8 cellular contexts compared by ENCODE assay signal in the genomic region with DNA sequence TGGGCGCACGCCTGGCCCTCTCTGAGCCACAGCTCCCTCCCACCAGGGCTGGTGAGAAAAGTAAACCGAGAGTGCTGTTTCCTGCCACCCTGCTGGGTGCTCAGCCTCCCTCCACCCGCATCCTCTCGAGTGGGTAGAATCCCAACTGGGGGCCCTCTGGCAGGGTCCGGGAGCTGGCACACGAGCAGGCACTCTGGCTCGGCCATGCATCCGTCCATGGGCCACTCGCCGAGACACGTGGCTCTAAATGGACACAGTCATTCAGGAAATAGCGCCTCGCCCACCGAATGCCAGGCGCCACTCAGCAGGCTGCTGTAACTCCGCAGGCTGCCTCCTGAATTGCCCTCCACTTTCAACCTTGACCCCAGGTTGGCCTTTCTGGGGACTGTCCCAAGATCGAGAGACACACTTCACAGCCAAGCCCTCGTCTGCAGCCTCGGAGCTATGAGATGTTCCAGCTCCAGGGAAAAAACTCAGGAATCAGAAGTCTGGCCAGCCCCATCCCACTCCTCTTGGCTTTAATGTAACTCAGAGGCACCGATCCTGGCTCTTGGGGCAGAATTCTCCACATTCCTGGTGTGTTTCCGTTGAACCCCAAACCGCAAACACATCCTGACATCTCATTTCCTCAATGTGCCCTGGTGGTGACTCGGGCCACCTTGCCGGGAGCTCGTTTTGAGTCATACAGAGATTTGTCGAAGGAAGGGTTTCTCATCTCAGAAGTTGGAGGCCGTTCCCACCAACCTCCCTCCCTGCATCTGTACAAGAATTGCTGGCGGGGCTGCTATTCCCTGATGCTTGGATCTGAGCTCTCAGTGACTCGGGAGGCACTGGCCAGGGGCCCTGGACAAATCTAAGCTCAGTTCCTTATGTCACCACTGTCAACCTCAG. TPM values are rescaled to one million over a fixed set of nuclear protein-coding genes. Genes with fewer than 3 reads are reported as not detected.
DNase-seq lines count a peak whose midpoint lies in the region; ATAC-seq and TF ChIP-seq lines count a peak whose summit lies in the region.

No MANE protein-coding gene starts in this region.

- no peaks in the 10 kb centered on the region for H3K9me2 ChIP-seq in GM23338 (ENCODE audit: insufficient read depth)

- H3K27me3 ChIP-seq in GM23338 (ENCODE audit: insufficient read depth): no peaks in the 10 kb centered on the region
- peaks cover 6% of the 10 kb centered on the region for H3K27me3 ChIP-seq in neutrophil

- H3K4me2 ChIP-seq in GM23338: peak overlapping the region; percentile 26; the same call in 1 of the 2 replicates

- H3K27ac Mint-ChIP-seq in GM23338: no peak overlapping the region; the same call in 1 of the 2 replicates

- 0 out of 2 replicates have a peak, but pooled peaks cover 2% of the 10 kb centered on the region for H3F3A ChIP-seq in GM23338 (replicated peaks; ENCODE audit: low read depth)

- no peaks in the 10 kb centered on the region for H3K79me2 ChIP-seq in GM23338 (replicated peaks; ENCODE audit: insufficient read depth)

- no peaks in the 10 kb centered on the region for H4K20me1 ChIP-seq in GM23338 (replicated peaks; ENCODE audit: insufficient read depth)

- H3K4me1 ChIP-seq in GM23338 (ENCODE audit: insufficient read depth) (peaks cover 7% of the 10 kb centered on the region; the same call in 1 of the 2 replicates), neutrophil (ENCODE audit: control insufficient read depth in 1 of 2, insufficient read depth in 1 of 2, low read depth in 1 of 2, low read length in 1 of 2) (peaks cover 39 to 51% of the 10 kb centered on the region in 2 experiments)

- DNase-seq in A172 (ENCODE audit: low spot score) (peak; percentile 99), GM23338 (ENCODE audit: low spot score) (peak; percentile 40), UCSD-AML1 (lab: John Stamatoyannopoulos, UW; ENCODE audit: unreplicated experiment) (peak; percentile 44), NCI-H524 (lab: John Stamatoyannopoulos, UW) (no peak)
- peak; percentile 40 for DNase-seq in effector CD4-positive, alpha-beta T cell

- ATAC-seq in GM23338 (peak; percentile 43), HG02588 (IDR thresholded peaks at IDR 0.05; ENCODE audit: unreplicated experiment) (no peak), GM21360 (IDR thresholded peaks at IDR 0.05; ENCODE audit: unreplicated experiment) (no peak)

- peak overlapping the region; percentile 52; the same call in 1 of the 2 replicates for H2AFZ ChIP-seq in GM23338

- H3K4me1 Mint-ChIP-seq in GM23338: peaks cover 13% of the 10 kb centered on the region

- H3K9me3 ChIP-seq in neutrophil: no peaks in the 10 kb centered on the region

- peaks cover 8% of the 10 kb centered on the region for H3K27me3 Mint-ChIP-seq in GM23338 (ENCODE audit: insufficient read depth, low read depth, poor library complexity)

- H3K36me3 ChIP-seq in GM23338 (ENCODE audit: insufficient read depth): no peaks in the 10 kb centered on the region
- H3K36me3 ChIP-seq in neutrophil: no peaks in the 10 kb centered on the region

- H3K4me3 ChIP-seq in GM23338 (no peak overlapping the region), neutrophil (ENCODE audit: low read depth in 1 of 2, low read length in 1 of 2) (peak overlapping the region; percentile 39 to 51)

- no peaks in the 10 kb centered on the region for H3K36me3 Mint-ChIP-seq in GM23338 (ENCODE audit: low read depth)

- H3K4me3 Mint-ChIP-seq in GM23338: no peak overlapping the region

- TF ChIP-seq CTCF in GM23338 (conservative IDR thresholded peaks at IDR 0.05; ENCODE audit: low read depth in 2 of 2) (no peak), neutrophil (IDR thresholded peaks at IDR 0.05) (peak; percentile 21)

- no peaks in the 10 kb centered on the region for H3K9me3 Mint-ChIP-seq in GM23338

- H3K27ac ChIP-seq in GM23338 (ENCODE audit: low read depth) (no peak overlapping the region), neutrophil (peak overlapping the region; percentile 69)

TF ChIP-seq in GM23338, 12 proteins besides CTCF, POLR2A, EP300 and RAD21 (continues in another document):
- no peak for TF ChIP-seq JUNB (IDR thresholded peaks at IDR 0.05; ENCODE audit: unreplicated experiment)
- TF ChIP-seq EZH2 (IDR thresholded peaks at IDR 0.05; ENCODE audit: low read depth, unreplicated experiment): no peak
- TF ChIP-seq STAT1 (IDR thresholded peaks at IDR 0.05; ENCODE audit: unreplicated experiment): no peak
- no peak for TF ChIP-seq POLR2AphosphoS5 (IDR thresholded peaks at IDR 0.05; ENCODE audit: low read depth)
- TF ChIP-seq EZH2phosphoT487 (IDR thresholded peaks at IDR 0.05; ENCODE audit: unreplicated experiment): no peak
- TF ChIP-seq, protein P1, sequence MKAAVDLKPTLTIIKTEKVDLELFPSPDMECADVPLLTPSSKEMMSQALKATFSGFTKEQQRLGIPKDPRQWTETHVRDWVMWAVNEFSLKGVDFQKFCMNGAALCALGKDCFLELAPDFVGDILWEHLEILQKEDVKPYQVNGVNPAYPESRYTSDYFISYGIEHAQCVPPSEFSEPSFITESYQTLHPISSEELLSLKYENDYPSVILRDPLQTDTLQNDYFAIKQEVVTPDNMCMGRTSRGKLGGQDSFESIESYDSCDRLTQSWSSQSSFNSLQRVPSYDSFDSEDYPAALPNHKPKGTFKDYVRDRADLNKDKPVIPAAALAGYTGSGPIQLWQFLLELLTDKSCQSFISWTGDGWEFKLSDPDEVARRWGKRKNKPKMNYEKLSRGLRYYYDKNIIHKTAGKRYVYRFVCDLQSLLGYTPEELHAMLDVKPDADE (IDR thresholded peaks at IDR 0.05): no peak
- no peak for TF ChIP-seq NANOG (IDR thresholded peaks at IDR 0.05; ENCODE audit: borderline replicate concordance)
- TF ChIP-seq, protein P2, sequence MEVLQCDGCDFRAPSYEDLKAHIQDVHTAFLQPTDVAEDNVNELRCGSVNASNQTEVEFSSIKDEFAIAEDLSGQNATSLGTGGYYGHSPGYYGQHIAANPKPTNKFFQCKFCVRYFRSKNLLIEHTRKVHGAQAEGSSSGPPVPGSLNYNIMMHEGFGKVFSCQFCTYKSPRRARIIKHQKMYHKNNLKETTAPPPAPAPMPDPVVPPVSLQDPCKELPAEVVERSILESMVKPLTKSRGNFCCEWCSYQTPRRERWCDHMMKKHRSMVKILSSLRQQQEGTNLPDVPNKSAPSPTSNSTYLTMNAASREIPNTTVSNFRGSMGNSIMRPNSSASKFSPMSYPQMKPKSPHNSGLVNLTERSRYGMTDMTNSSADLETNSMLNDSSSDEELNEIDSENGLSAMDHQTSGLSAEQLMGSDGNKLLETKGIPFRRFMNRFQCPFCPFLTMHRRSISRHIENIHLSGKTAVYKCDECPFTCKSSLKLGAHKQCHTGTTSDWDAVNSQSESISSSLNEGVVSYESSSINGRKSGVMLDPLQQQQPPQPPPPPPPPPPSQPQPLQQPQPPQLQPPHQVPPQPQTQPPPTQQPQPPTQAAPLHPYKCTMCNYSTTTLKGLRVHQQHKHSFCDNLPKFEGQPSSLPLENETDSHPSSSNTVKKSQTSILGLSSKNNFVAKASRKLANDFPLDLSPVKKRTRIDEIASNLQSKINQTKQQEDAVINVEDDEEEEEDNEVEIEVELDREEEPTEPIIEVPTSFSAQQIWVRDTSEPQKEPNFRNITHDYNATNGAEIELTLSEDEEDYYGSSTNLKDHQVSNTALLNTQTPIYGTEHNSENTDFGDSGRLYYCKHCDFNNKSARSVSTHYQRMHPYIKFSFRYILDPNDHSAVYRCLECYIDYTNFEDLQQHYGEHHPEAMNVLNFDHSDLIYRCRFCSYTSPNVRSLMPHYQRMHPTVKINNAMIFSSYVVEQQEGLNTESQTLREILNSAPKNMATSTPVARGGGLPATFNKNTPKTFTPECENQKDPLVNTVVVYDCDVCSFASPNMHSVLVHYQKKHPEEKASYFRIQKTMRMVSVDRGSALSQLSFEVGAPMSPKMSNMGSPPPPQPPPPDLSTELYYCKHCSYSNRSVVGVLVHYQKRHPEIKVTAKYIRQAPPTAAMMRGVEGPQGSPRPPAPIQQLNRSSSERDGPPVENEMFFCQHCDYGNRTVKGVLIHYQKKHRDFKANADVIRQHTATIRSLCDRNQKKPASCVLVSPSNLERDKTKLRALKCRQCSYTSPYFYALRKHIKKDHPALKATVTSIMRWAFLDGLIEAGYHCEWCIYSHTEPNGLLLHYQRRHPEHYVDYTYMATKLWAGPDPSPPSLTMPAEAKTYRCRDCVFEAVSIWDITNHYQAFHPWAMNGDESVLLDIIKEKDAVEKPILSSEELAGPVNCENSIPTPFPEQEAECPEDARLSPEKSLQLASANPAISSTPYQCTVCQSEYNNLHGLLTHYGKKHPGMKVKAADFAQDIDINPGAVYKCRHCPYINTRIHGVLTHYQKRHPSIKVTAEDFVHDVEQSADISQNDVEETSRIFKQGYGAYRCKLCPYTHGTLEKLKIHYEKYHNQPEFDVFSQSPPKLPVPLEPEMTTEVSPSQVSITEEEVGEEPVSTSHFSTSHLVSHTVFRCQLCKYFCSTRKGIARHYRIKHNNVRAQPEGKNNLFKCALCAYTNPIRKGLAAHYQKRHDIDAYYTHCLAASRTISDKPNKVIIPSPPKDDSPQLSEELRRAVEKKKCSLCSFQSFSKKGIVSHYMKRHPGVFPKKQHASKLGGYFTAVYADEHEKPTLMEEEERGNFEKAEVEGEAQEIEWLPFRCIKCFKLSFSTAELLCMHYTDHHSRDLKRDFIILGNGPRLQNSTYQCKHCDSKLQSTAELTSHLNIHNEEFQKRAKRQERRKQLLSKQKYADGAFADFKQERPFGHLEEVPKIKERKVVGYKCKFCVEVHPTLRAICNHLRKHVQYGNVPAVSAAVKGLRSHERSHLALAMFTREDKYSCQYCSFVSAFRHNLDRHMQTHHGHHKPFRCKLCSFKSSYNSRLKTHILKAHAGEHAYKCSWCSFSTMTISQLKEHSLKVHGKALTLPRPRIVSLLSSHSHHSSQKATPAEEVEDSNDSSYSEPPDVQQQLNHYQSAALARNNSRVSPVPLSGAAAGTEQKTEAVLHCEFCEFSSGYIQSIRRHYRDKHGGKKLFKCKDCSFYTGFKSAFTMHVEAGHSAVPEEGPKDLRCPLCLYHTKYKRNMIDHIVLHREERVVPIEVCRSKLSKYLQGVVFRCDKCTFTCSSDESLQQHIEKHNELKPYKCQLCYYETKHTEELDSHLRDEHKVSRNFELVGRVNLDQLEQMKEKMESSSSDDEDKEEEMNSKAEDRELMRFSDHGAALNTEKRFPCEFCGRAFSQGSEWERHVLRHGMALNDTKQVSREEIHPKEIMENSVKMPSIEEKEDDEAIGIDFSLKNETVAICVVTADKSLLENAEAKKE (CRISPR knock-in tag; IDR thresholded peaks at IDR 0.05): no peak
- no peak for TF ChIP-seq ZNF114 (CRISPR knock-in tag; IDR thresholded peaks at IDR 0.05)
- TF ChIP-seq CREB1 (CRISPR knock-in tag; IDR thresholded peaks at IDR 0.05; ENCODE audit: low read depth): no peak

RNA-seq across cellular contexts. Expression of a gene that starts 14.1 kb away (rescaled TPM):
- 3.4 and 10.2 TPM in 2 replicates for total RNA-seq in A172 (2014; rRNA removed; shearing (Covaris generic))
- total RNA-seq in GM23338 (2014; rRNA removed; shearing (Covaris generic)): 0.89 and 0.90 TPM in 2 replicates
- 0.43 TPM in 1 of 2 replicates, not detected in the other for polyA plus RNA-seq in GM23338 (2016; fragmentation: Nextera tagmentation; extraction: Ambion mirVana)

Comparison
In these comparisons a context has a peak if more than half of its experiments do, and no peak if none do; other contexts are left out.
1. DNase-seq: peak in A172 (single experiment), GM23338 (single experiment), UCSD-AML1 (single experiment) and effector CD4-positive, alpha-beta T cell (single experiment); none in NCI-H524 (0 of 2).